Comparison of ENCODE assay signal across 28 cellular contexts in the genomic region with DNA sequence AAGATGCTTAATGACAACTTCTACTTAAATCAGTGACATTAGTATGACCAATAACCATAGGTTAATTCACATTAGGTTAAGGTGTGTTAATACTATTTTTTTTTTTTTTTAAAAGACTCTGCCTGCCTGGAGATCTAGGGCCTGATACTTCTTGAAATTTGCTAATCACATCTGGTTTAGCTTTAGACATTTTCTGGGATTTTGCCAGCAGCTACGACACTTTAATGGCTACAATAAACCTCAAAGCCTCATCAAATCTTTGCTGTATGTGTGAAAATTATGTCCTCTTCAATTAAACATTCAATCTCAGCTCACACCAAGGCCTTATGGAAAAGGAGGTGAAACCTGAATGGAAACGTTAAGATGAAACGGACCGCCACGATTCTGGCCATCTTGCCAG.
"Had no signal": no experiment of that assay in that cellular context is flagged by ENCODE, and none has a peak within 500 bp of the region (broad histone marks: within the 10 kb centered on the region; RNA-seq: fewer than 3 reads in every experiment).

No MANE protein-coding gene starts in this region.

- H3K4me1 Mint-ChIP-seq: activated B cell treated with CpG ODN at 0.5 μM for 24 hours; activated CD4-positive, alpha-beta T cell treated with anti-CD3 and anti-CD28 coated beads, Interleukin-2, amount 10 ng/mL, durations not matched to agents 24 days and 14 days; activated CD8-positive, alpha-beta memory T cell treated with anti-CD3 and anti-CD28 coated beads, Interleukin-2, amount 10 ng/mL, durations not matched to agents 7 days and 5 days; activated naive CD8-positive, alpha-beta T cell treated with anti-CD3 and anti-CD28 coated beads, Interleukin-2, amount 50 U/mL, for 24 hours; T-cell had no signal

- H3K9me3 ChIP-seq: ascending aorta, body of pancreas, MG63 had no signal

- ATAC-seq: activated CD8-positive, alpha-beta memory T cell treated with anti-CD3 and anti-CD28 coated beads, Interleukin-2, amount 10 ng/mL, durations not matched to agents 7 days and 5 days; activated naive CD4-positive, alpha-beta T cell treated with anti-CD3 and anti-CD28 coated beads, Interleukin-2, amount 50 U/mL, for 72 hours; activated naive CD8-positive, alpha-beta T cell treated with anti-CD3 and anti-CD28 coated beads, Interleukin-2, amount 50 U/mL, for 24 hours; body of pancreas; T-cell had no signal

- H3K4me3 Mint-ChIP-seq: activated B cell treated with CpG ODN at 0.5 μM for 24 hours; activated CD4-positive, alpha-beta T cell treated with anti-CD3 and anti-CD28 coated beads, Interleukin-2, amount 10 ng/mL, durations not matched to agents 24 days and 14 days; activated CD8-positive, alpha-beta memory T cell treated with anti-CD3 and anti-CD28 coated beads, Interleukin-2, amount 10 ng/mL, durations not matched to agents 7 days and 5 days; activated naive CD8-positive, alpha-beta T cell treated with anti-CD3 and anti-CD28 coated beads, Interleukin-2, amount 50 U/mL, for 24 hours; activated T-cell treated with anti-CD3 and anti-CD28 coated beads, Interleukin-2, amount 50 U/mL, for 24 hours; activated T-helper 1 cell treated with anti-CD3 and anti-CD28 coated beads, Interleukin-12 subunit alpha, Interleukin-12 subunit beta, Interleukin-2, Interleukin-4 antibody, amounts not matched to agents 30 ng/mL and 10 ng/mL and 1 ng/mL, durations not matched to agents 14 hours and 24 hours and 36 hours; T-cell had no signal

- DNase-seq: activated B cell treated with CpG ODN at 0.5 μM for 24 hours; activated CD4-positive, alpha-beta T cell treated with anti-CD3 and anti-CD28 coated beads for 1 hour; activated CD4-positive, alpha-beta T cell treated with anti-CD3 and anti-CD28 coated beads, Interleukin-2, amount 10 ng/mL, durations not matched to agents 24 days and 14 days; activated CD4-positive, alpha-beta T cell treated with anti-CD3 and anti-CD28 coated beads, Interleukin-2, amount 50 U/mL, for 48 hours; activated CD8-positive, alpha-beta memory T cell treated with anti-CD3 and anti-CD28 coated beads, Interleukin-2, amount 10 ng/mL, durations not matched to agents 7 days and 5 days; activated effector memory CD4-positive, alpha-beta T cell treated with anti-CD3 and anti-CD28 coated beads, Interleukin-2, amount 50 U/mL, for 16 hours; activated naive CD4-positive, alpha-beta T cell treated with Interleukin-2 at 50 U/mL for 16 hours; activated naive CD8-positive, alpha-beta T cell treated with anti-CD3 and anti-CD28 coated beads, Interleukin-2, amount 50 U/mL, for 24 hours; activated T-cell treated with anti-CD3 and anti-CD28 coated beads, Interleukin-2, amount 50 U/mL, for 24 hours; amniotic stem cell; body of pancreas; MG63; MV-4-11; NCI-H1092 treated with DMSO at 0.1 percent for 48 hours; NCI-H1436; NCI-H1694 treated with DMSO at 0.1 percent for 48 hours; NCI-H2081; NCI-H510A treated with DMSO at 0.1 percent for 48 hours; SIG-M5; T-cell; T-helper 2 cell; T1000 had no signal

- H3K27me3 ChIP-seq: ascending aorta, body of pancreas, MG63 had no signal

- H3K36me3 Mint-ChIP-seq: activated CD8-positive, alpha-beta memory T cell treated with anti-CD3 and anti-CD28 coated beads, Interleukin-2, amount 10 ng/mL, durations not matched to agents 7 days and 5 days; activated naive CD4-positive, alpha-beta T cell treated with anti-CD3 and anti-CD28 coated beads, Interleukin-2, amount 50 U/mL, for 72 hours; T-cell had no signal

- H3K27me3 Mint-ChIP-seq: activated B cell treated with CpG ODN at 0.5 μM for 24 hours; activated CD4-positive, alpha-beta T cell treated with anti-CD3 and anti-CD28 coated beads, Interleukin-2, amount 10 ng/mL, durations not matched to agents 24 days and 14 days; activated CD8-positive, alpha-beta memory T cell treated with anti-CD3 and anti-CD28 coated beads, Interleukin-2, amount 10 ng/mL, durations not matched to agents 7 days and 5 days; activated naive CD8-positive, alpha-beta T cell treated with anti-CD3 and anti-CD28 coated beads, Interleukin-2, amount 50 U/mL, for 24 hours; activated T-cell treated with anti-CD3 and anti-CD28 coated beads, Interleukin-2, amount 50 U/mL, for 24 hours; T-cell had no signal

- H3K27ac ChIP-seq: body of pancreas, KMS-11 had no signal

- H3K4me2 ChIP-seq: KMS-11 had no signal

- H3K27ac Mint-ChIP-seq: activated B cell treated with CpG ODN at 0.5 μM for 24 hours; activated CD4-positive, alpha-beta T cell treated with anti-CD3 and anti-CD28 coated beads, Interleukin-2, amount 10 ng/mL, durations not matched to agents 24 days and 14 days; activated CD8-positive, alpha-beta memory T cell treated with anti-CD3 and anti-CD28 coated beads, Interleukin-2, amount 10 ng/mL, durations not matched to agents 7 days and 5 days; activated naive CD4-positive, alpha-beta T cell treated with anti-CD3 and anti-CD28 coated beads, Interleukin-2, amount 50 U/mL, for 72 hours; activated naive CD8-positive, alpha-beta T cell treated with anti-CD3 and anti-CD28 coated beads, Interleukin-2, amount 50 U/mL, for 24 hours; activated T-cell treated with anti-CD3 and anti-CD28 coated beads, Interleukin-2, amount 50 U/mL, for 24 hours; activated T-helper 1 cell treated with anti-CD3 and anti-CD28 coated beads, Interleukin-12 subunit alpha, Interleukin-12 subunit beta, Interleukin-2, Interleukin-4 antibody, amounts not matched to agents 30 ng/mL and 10 ng/mL and 1 ng/mL, durations not matched to agents 14 hours and 24 hours and 36 hours; T-cell had no signal

- H3K36me3 ChIP-seq: ascending aorta, MG63 had no signal

- H3K4me1 ChIP-seq: body of pancreas had no signal

- FAIRE-seq: bronchial epithelial cell, TTC549 had no signal

- H3K9ac ChIP-seq: KMS-11 had no signal

- H3K4me3 ChIP-seq: ascending aorta, body of pancreas, MG63 had no signal

- H3K9me3 Mint-ChIP-seq: activated B cell treated with CpG ODN at 0.5 μM for 24 hours; activated CD4-positive, alpha-beta T cell treated with anti-CD3 and anti-CD28 coated beads, Interleukin-2, amount 10 ng/mL, durations not matched to agents 24 days and 14 days; activated naive CD4-positive, alpha-beta T cell treated with anti-CD3 and anti-CD28 coated beads, Interleukin-2, amount 50 U/mL, for 72 hours; activated naive CD8-positive, alpha-beta T cell treated with anti-CD3 and anti-CD28 coated beads, Interleukin-2, amount 50 U/mL, for 24 hours; activated T-cell treated with anti-CD3 and anti-CD28 coated beads, Interleukin-2, amount 50 U/mL, for 24 hours; activated T-helper 1 cell treated with anti-CD3 and anti-CD28 coated beads, Interleukin-12 subunit alpha, Interleukin-12 subunit beta, Interleukin-2, Interleukin-4 antibody, amounts not matched to agents 30 ng/mL and 10 ng/mL and 1 ng/mL, durations not matched to agents 14 hours and 24 hours and 36 hours had no signal
